ENCODE assay signal across 1 cellular context in genomic region chr6:157630463-157631080, GRCh38.
TF ChIP-seq lines count a peak whose summit lies in the region.

No MANE protein-coding gene starts in this region.

TF ChIP-seq in HepG2, 621 proteins besides CTCF, POLR2A, EP300 and RAD21 (continued from another document):
- 0 out of 2 replicates have a peak, but pooled peaks have one; percentile 8 for TF ChIP-seq SOX6 (IDR thresholded peaks at IDR 0.05)
- no peak for TF ChIP-seq SOX6 (CRISPR knock-in tag; IDR thresholded peaks at IDR 0.05)
- 0 out of 2 replicates have a peak, but pooled peaks have one; percentile 28 for TF ChIP-seq LCORL (IDR thresholded peaks at IDR 0.05)
- TF ChIP-seq LCORL (CRISPR knock-in tag; IDR thresholded peaks at IDR 0.05) = no peak
- no peak for TF ChIP-seq PHF20 (CRISPR knock-in tag; IDR thresholded peaks at IDR 0.05)
- 0 out of 2 replicates have a peak, but pooled peaks have one; percentile 24 for TF ChIP-seq TRIM22 (IDR thresholded peaks at IDR 0.05)
- TF ChIP-seq RXRB (CRISPR knock-in tag; IDR thresholded peaks at IDR 0.05; ENCODE audit: borderline replicate concordance) = no peak
- peak; percentile 34; the same call in 1 of the 2 replicates for TF ChIP-seq RAD51 (IDR thresholded peaks at IDR 0.05; ENCODE audit: borderline replicate concordance)
- peak; percentile 14; the same call in 1 of the 2 replicates for TF ChIP-seq ATF7 (IDR thresholded peaks at IDR 0.05)
- no peak for TF ChIP-seq ATF7 (CRISPR knock-in tag; IDR thresholded peaks at IDR 0.05)
